ENCODE assay signal across 2 cellular contexts in genomic region chr9:128406848-128407391, GRCh38.
TF ChIP-seq lines count a peak whose summit lies in the region.

No MANE protein-coding gene starts in this region.

TF ChIP-seq in HepG2, 621 proteins besides CTCF, POLR2A, EP300 and RAD21 (continues in another document):
- no peak for TF ChIP-seq GMEB2 (CRISPR knock-in tag; IDR thresholded peaks at IDR 0.05; ENCODE audit: low read depth)
- TF ChIP-seq CBFB (CRISPR knock-in tag; IDR thresholded peaks at IDR 0.05): no peak
- TF ChIP-seq ZNF775 (CRISPR knock-in tag; IDR thresholded peaks at IDR 0.05; ENCODE audit: borderline replicate concordance): no peak
- TF ChIP-seq ZNF878 (CRISPR knock-in tag; IDR thresholded peaks at IDR 0.05): no peak
- TF ChIP-seq ATAD3A (CRISPR knock-in tag; IDR thresholded peaks at IDR 0.05): no peak
- TF ChIP-seq SMAD1 (CRISPR knock-in tag; IDR thresholded peaks at IDR 0.05; ENCODE audit: borderline replicate concordance, low read depth): no peak
- TF ChIP-seq SKI (IDR thresholded peaks at IDR 0.05; ENCODE audit: partially characterized antibody): no peak
- no peak for TF ChIP-seq SRSF1 (optimal IDR thresholded peaks at IDR 0.05; ENCODE audit: low read depth, low read length)
- no peak for TF ChIP-seq HMG20A (CRISPR knock-in tag; IDR thresholded peaks at IDR 0.05; ENCODE audit: borderline replicate concordance)
- TF ChIP-seq ZNF3 (CRISPR knock-in tag; IDR thresholded peaks at IDR 0.05): 0 out of 2 replicates have a peak, but pooled peaks have one; percentile 31
- TF ChIP-seq ZNF782 (CRISPR knock-in tag; IDR thresholded peaks at IDR 0.05; ENCODE audit: borderline replicate concordance): no peak
- no peak for TF ChIP-seq ZNF556 (CRISPR knock-in tag; IDR thresholded peaks at IDR 0.05; ENCODE audit: borderline replicate concordance)
- no peak for TF ChIP-seq ATF3 (CRISPR knock-in tag; IDR thresholded peaks at IDR 0.05)
- TF ChIP-seq HBP1 (CRISPR knock-in tag; IDR thresholded peaks at IDR 0.05; ENCODE audit: low read depth): no peak
- TF ChIP-seq NFRKB (IDR thresholded peaks at IDR 0.05): no peak
- no peak for TF ChIP-seq NR1H2 (CRISPR knock-in tag; IDR thresholded peaks at IDR 0.05; ENCODE audit: borderline replicate concordance, low read depth)
- no peak for TF ChIP-seq PAF1 (CRISPR knock-in tag; IDR thresholded peaks at IDR 0.05)
- no peak for TF ChIP-seq CEBPG (CRISPR knock-in tag; IDR thresholded peaks at IDR 0.05)
- no peak for TF ChIP-seq RBM22 (optimal IDR thresholded peaks at IDR 0.05; ENCODE audit: low read length)
- TF ChIP-seq FOXA1 (IDR thresholded peaks at IDR 0.05): no peak
- peak; percentile 8; the same call in 1 of the 2 replicates for TF ChIP-seq FOXA1 (CRISPR knock-in tag; IDR thresholded peaks at IDR 0.05)
- TF ChIP-seq DR1 (CRISPR knock-in tag; IDR thresholded peaks at IDR 0.05): no peak
- no peak for TF ChIP-seq REST (IDR thresholded peaks at IDR 0.05; ENCODE audit: borderline replicate concordance in 1 of 2, low read depth in 1 of 2, low read length in 2 of 2)
- TF ChIP-seq RORA (CRISPR knock-in tag; IDR thresholded peaks at IDR 0.05): no peak
- TF ChIP-seq CHCHD3 (CRISPR knock-in tag; IDR thresholded peaks at IDR 0.05): no peak
- no peak for TF ChIP-seq CREM (IDR thresholded peaks at IDR 0.05)
- TF ChIP-seq CREM (CRISPR knock-in tag; IDR thresholded peaks at IDR 0.05): no peak
- TF ChIP-seq NCOA2 (CRISPR knock-in tag; IDR thresholded peaks at IDR 0.05): no peak
- peak; percentile 81 for TF ChIP-seq FOSL2 (CRISPR knock-in tag; IDR thresholded peaks at IDR 0.05)
- TF ChIP-seq HNF1B (CRISPR knock-in tag; IDR thresholded peaks at IDR 0.05): no peak

TF ChIP-seq in K562, 482 proteins besides CTCF, POLR2A, EP300 and RAD21:
- TF ChIP-seq SP2 (IDR thresholded peaks at IDR 0.05; ENCODE audit: extremely low read depth, low read depth, low read length, poor library complexity, severe bottlenecking): no peak
- peak; percentile 44; the same call in 1 of the 2 replicates for TF ChIP-seq SPI1 (IDR thresholded peaks at IDR 0.05; ENCODE audit: borderline replicate concordance, low read depth, low read length)
- no peak for TF ChIP-seq BRF2 (IDR thresholded peaks at IDR 0.05; ENCODE audit: borderline replicate concordance, insufficient read depth, insufficient read length)
- TF ChIP-seq TFAP4 (CRISPR knock-in tag; IDR thresholded peaks at IDR 0.05; ENCODE audit: borderline replicate concordance): peak; percentile 37; the same call in 1 of the 2 replicates
- TF ChIP-seq ZNF586 (CRISPR knock-in tag; conservative IDR thresholded peaks at IDR 0.05): no peak
